In genomic region chr11:96014234-96014633, GRCh38 we compare ENCODE assay signal across 1 cellular context.
TF ChIP-seq lines count a peak whose summit lies in the region.

No MANE protein-coding gene starts in this region.

TF ChIP-seq in HepG2, 621 proteins besides CTCF, POLR2A, EP300 and RAD21 (continued from another document and continues in another):
- peak; percentile 76 for TF ChIP-seq ELF3 (CRISPR knock-in tag; IDR thresholded peaks at IDR 0.05)
- TF ChIP-seq ZNF564 (CRISPR knock-in tag; IDR thresholded peaks at IDR 0.05) = no peak
- TF ChIP-seq IKZF5 (CRISPR knock-in tag; IDR thresholded peaks at IDR 0.05) = peak; percentile 70
- TF ChIP-seq AKAP8 (CRISPR knock-in tag; IDR thresholded peaks at IDR 0.05) = no peak
- TF ChIP-seq ZHX1 (CRISPR knock-in tag; IDR thresholded peaks at IDR 0.05; ENCODE audit: low read depth) = no peak
- TF ChIP-seq ISL2 (CRISPR knock-in tag; IDR thresholded peaks at IDR 0.05) = peak; percentile 86
- TF ChIP-seq ISX (CRISPR knock-in tag; conservative IDR thresholded peaks at IDR 0.05) = no peak
- no peak for TF ChIP-seq ZNF142 (CRISPR knock-in tag; IDR thresholded peaks at IDR 0.05)
- no peak for TF ChIP-seq SRSF4 (IDR thresholded peaks at IDR 0.05; ENCODE audit: low read depth, low read length, poor library complexity, severe bottlenecking)
- TF ChIP-seq TFE3 (CRISPR knock-in tag; IDR thresholded peaks at IDR 0.05) = peak; percentile 59
- 0 out of 2 replicates have a peak, but pooled peaks have one; percentile 48 for TF ChIP-seq SNAI1 (CRISPR knock-in tag; IDR thresholded peaks at IDR 0.05; ENCODE audit: borderline replicate concordance)
- no peak for TF ChIP-seq SIN3B (IDR thresholded peaks at IDR 0.05; ENCODE audit: low read length)
- TF ChIP-seq ZNF784 (CRISPR knock-in tag; IDR thresholded peaks at IDR 0.05; ENCODE audit: borderline replicate concordance) = no peak
- peak; percentile 62; the same call in 1 of the 2 replicates for TF ChIP-seq ZNF503 (CRISPR knock-in tag; IDR thresholded peaks at IDR 0.05)
- TF ChIP-seq MED13 (CRISPR knock-in tag; IDR thresholded peaks at IDR 0.05) = peak; percentile 31; the same call in 1 of the 2 replicates
- no peak for TF ChIP-seq ZFP90 (CRISPR knock-in tag; IDR thresholded peaks at IDR 0.05; ENCODE audit: borderline replicate concordance)
- TF ChIP-seq AHDC1 (CRISPR knock-in tag; IDR thresholded peaks at IDR 0.05; ENCODE audit: borderline replicate concordance) = peak; percentile 80; the same call in 1 of the 2 replicates
- peak; percentile 28; the same call in 1 of the 2 replicates for TF ChIP-seq RCOR2 (CRISPR knock-in tag; IDR thresholded peaks at IDR 0.05)
- no peak for TF ChIP-seq TMF1 (CRISPR knock-in tag; IDR thresholded peaks at IDR 0.05; ENCODE audit: low read depth)
- no peak for TF ChIP-seq ZNF781 (CRISPR knock-in tag; IDR thresholded peaks at IDR 0.05; ENCODE audit: borderline replicate concordance, not compliant biosample characterization)
- TF ChIP-seq RNF219 (CRISPR knock-in tag; IDR thresholded peaks at IDR 0.05) = no peak
- no peak for TF ChIP-seq SSRP1 (CRISPR knock-in tag; IDR thresholded peaks at IDR 0.05)
- no peak for TF ChIP-seq NONO (IDR thresholded peaks at IDR 0.05)
- TF ChIP-seq NONO (CRISPR knock-in tag; conservative IDR thresholded peaks at IDR 0.05) = no peak
- no peak for TF ChIP-seq ZFP36L1 (CRISPR knock-in tag; IDR thresholded peaks at IDR 0.05)
- TF ChIP-seq HCFC1 (IDR thresholded peaks at IDR 0.05; ENCODE audit: low read depth, low read length) = no peak
- no peak for TF ChIP-seq ATF3 (CRISPR knock-in tag; IDR thresholded peaks at IDR 0.05)
- 0 out of 2 replicates have a peak, but pooled peaks have one; percentile 22 for TF ChIP-seq ZNF263 (CRISPR knock-in tag; IDR thresholded peaks at IDR 0.05)
- TF ChIP-seq RARA (CRISPR knock-in tag; IDR thresholded peaks at IDR 0.05) = peak; percentile 82
